12 cellular contexts compared by ENCODE assay signal in the genomic region with DNA sequence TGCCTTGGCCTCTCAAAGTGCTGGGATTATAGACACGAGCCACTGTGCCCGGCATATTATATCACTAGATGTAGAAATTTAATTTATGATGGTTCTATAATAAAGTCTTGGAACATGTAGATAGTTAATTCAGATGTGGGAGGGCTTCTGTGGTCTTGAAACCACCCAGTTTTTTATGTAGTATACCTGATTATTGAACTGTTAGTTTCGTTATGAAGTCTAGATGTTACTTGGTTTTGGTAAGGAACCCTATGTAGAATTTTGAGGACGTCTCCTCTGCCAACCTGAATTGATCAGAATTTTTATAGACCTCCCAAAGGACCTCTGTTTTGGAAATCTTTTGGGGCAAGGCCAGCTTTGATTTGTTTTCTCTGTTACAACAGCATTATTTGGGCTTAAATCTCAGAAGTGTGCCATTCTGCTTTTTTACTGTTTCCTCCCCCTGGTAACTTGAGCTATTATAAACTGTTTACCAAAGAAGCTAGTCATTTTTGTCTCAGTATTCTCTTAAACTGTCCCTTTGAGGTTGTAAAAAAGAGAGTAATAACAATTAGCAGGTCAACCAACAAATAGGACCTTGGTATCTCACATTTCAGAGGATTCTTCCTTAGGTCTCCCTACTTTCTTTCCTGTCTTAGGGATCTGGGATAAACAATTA. TPM values are rescaled to one million over a fixed set of nuclear protein-coding genes. Genes with fewer than 3 reads are reported as not detected.
A peak's percentile ranks its signal among the peaks of the same experiment; 100 is the strongest.
DNase-seq lines count a peak whose midpoint lies in the region; ATAC-seq and TF ChIP-seq lines count a peak whose summit lies in the region.
"Had no signal": no experiment of that assay in that cellular context is flagged by ENCODE, and none has a peak within 500 bp of the region (broad histone marks: within the 10 kb centered on the region; RNA-seq: fewer than 3 reads in every experiment).

No MANE protein-coding gene starts in this region.

- H3K27ac Mint-ChIP-seq in activated naive CD8-positive, alpha-beta T cell = peak overlapping the region; percentile 79

- TF ChIP-seq CTCF in left ventricle myocardium inferior (IDR thresholded peaks at IDR 0.05; ENCODE audit: borderline replicate concordance) (no peak), right atrium auricular region (IDR thresholded peaks at IDR 0.05) (no peak), tibial nerve (IDR thresholded peaks at IDR 0.05) (no peak), left lung (IDR thresholded peaks at IDR 0.05) (no peak)

- DNase-seq in left ventricle myocardium inferior (no peak), right atrium auricular region (ENCODE audit: low spot score) (no peak), tibial nerve (ENCODE audit: low spot score in 2 of 2) (no peak), left lung (no peak)
- DNase-seq: dermis blood vessel endothelial cell, NCI-H187 treated with DMSO at 0.1 percent for 48 hours had no signal

- no peak for TF ChIP-seq EP300 in tibial nerve (IDR thresholded peaks at IDR 0.05)

- no peaks in the 10 kb centered on the region for H3K9me3 Mint-ChIP-seq in activated naive CD8-positive, alpha-beta T cell (ENCODE audit: low read depth)

- intact Hi-C loops in left ventricle myocardium inferior (cut with micrococcal nuclease) (no loop called here), left lung (cut with DNase I) (no loop called here)

- H3K36me3 ChIP-seq in left ventricle myocardium inferior = no peaks in the 10 kb centered on the region
- H3K36me3 ChIP-seq in right atrium auricular region = no peaks in the 10 kb centered on the region
- no peaks in the 10 kb centered on the region for H3K36me3 ChIP-seq in tibial nerve
- H3K36me3 ChIP-seq in left lung = no peaks in the 10 kb centered on the region

- H3K4me1 Mint-ChIP-seq in activated naive CD8-positive, alpha-beta T cell (ENCODE audit: low read depth) = peaks cover 82% of the 10 kb centered on the region

- H3K27me3 ChIP-seq in left ventricle myocardium inferior (ENCODE audit: low read depth) (no peaks in the 10 kb centered on the region), right atrium auricular region (no peaks in the 10 kb centered on the region), tibial nerve (no peaks in the 10 kb centered on the region), left lung (no peaks in the 10 kb centered on the region)

- H3K4me3 Mint-ChIP-seq in activated naive CD8-positive, alpha-beta T cell = peak overlapping the region; percentile 46

- ATAC-seq in HG02981 (IDR thresholded peaks at IDR 0.05; ENCODE audit: unreplicated experiment) (peak; percentile 77), left lung (no peak), GM19324 (IDR thresholded peaks at IDR 0.05; ENCODE audit: low FRiP score, unreplicated experiment) (no peak), HG02970 (IDR thresholded peaks at IDR 0.05; ENCODE audit: low FRiP score, unreplicated experiment) (no peak)

- no peaks in the 10 kb centered on the region for H3K27me3 Mint-ChIP-seq in activated naive CD8-positive, alpha-beta T cell

- WGBS in tibial nerve, 2 donors = 81 to 86% methylated on average over 4 of the region's 4 CpGs

- H3K4me3 ChIP-seq in left ventricle myocardium inferior (no peak overlapping the region), right atrium auricular region (no peak overlapping the region), tibial nerve (no peak overlapping the region), left lung (no peak overlapping the region)

- H3K27ac ChIP-seq in left ventricle myocardium inferior (replicated peaks) (peak overlapping the region; percentile 48), right atrium auricular region (peak overlapping the region in 1 of 2 donors; percentile 41), tibial nerve (peak overlapping the region in 3 of 4 donors; percentile 5 to 37 (median 11)), left lung (peak overlapping the region in 1 of 2 donors; percentile 28)
- H3K27ac ChIP-seq: C4-2B, HL-60 had no signal

- H3K4me1 ChIP-seq in left ventricle myocardium inferior (peaks cover 92% of the 10 kb centered on the region), right atrium auricular region (peaks cover 0 to 76% of the 10 kb centered on the region in 2 donors), tibial nerve (peaks cover 0 to 71% (median 46%) of the 10 kb centered on the region in 4 donors), left lung (peaks cover 45 to 52% of the 10 kb centered on the region in 2 donors)

- TF ChIP-seq POLR2A in tibial nerve (IDR thresholded peaks at IDR 0.05) = no peak

- no peaks in the 10 kb centered on the region for H3K9me3 ChIP-seq in left ventricle myocardium inferior (replicated peaks)
- H3K9me3 ChIP-seq in right atrium auricular region = no peaks in the 10 kb centered on the region
- H3K9me3 ChIP-seq in tibial nerve = no peaks in the 10 kb centered on the region
- no peaks in the 10 kb centered on the region for H3K9me3 ChIP-seq in left lung

- no peaks in the 10 kb centered on the region for H3K36me3 Mint-ChIP-seq in activated naive CD8-positive, alpha-beta T cell

RNA-seq across cellular contexts. Expression of a gene that starts 20.8 kb away (rescaled TPM):
- 331 TPM for total RNA-seq in left ventricle myocardium inferior
- total RNA-seq in right atrium auricular region = 100 to 1,000 TPM; 293 to 339 TPM
- 100 to 1,000 TPM; 332 to 362 (median 351) TPM for total RNA-seq in tibial nerve
- 100 to 1,000 TPM; 300 to 346 TPM for total RNA-seq in left lung
